In the genomic region with DNA sequence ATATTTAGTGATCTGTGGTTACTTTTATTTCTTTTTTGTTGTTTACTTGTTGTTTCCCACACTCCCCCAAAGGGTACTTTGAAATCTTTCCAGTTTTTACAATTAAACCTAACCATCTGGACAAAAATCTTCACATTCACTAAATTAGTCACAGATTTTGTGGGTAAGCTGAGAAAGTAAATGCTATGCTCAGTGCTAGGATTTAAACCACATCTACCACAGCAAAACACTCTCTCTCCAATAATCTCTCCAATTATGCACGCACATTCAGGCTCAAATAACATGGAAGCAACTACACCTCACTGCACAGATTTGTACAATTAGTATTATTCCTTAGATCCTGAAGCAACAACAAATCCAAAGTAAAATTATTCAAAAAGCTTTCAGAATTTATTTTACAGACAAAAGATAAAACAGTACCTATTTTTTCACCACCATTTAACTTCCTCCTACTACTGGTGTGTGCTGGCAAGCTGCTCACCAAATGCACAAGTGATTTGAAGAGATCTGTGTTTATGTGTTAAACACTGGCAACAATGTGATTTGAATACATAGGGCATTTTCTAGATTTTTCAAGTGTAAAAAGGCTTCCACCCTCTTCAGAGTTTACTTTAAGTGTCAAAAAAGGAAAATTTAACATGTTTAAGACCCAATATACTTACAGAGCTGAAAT, we compare ENCODE assay signal across 13 cellular contexts. TPM values are rescaled to one million over a fixed set of nuclear protein-coding genes. Genes with fewer than 3 reads are reported as not detected.
A peak's percentile ranks its signal among the peaks of the same experiment; 100 is the strongest.
DNase-seq lines count a peak whose midpoint lies in the region; ATAC-seq and TF ChIP-seq lines count a peak whose summit lies in the region.
"Had no signal": no experiment of that assay in that cellular context is flagged by ENCODE, and none has a peak within 500 bp of the region (broad histone marks: within the 10 kb centered on the region; RNA-seq: fewer than 3 reads in every experiment).

No MANE protein-coding gene starts in this region.

- peaks cover 2% of the 10 kb centered on the region for H3K79me2 ChIP-seq in osteoblast (ENCODE audit: insufficient read depth, low read length)

- ATAC-seq in GM21723 (IDR thresholded peaks at IDR 0.05; ENCODE audit: unreplicated experiment) (peak; percentile 60), foreskin keratinocyte (no peak)

- H3K27ac Mint-ChIP-seq in glutamatergic neuron (ENCODE audit: unreplicated experiment) = peak overlapping the region; percentile 39

- H3K27me3 ChIP-seq in osteoblast (ENCODE audit: insufficient read depth, low read length) = peaks cover 20% of the 10 kb centered on the region
- no peaks in the 10 kb centered on the region for H3K27me3 ChIP-seq in foreskin keratinocyte
- H3K27me3 ChIP-seq: colonic mucosa had no signal

- H2AFZ ChIP-seq in osteoblast (ENCODE audit: low read length) = no peak overlapping the region

- in situ Hi-C loops in GM13977 (cut with MboI; ENCODE audit: low pct_unique_long_range_greater_than_20kb, low sequenced_read_pairs, unreplicated experiment) = loop anchor here (25.0 kb wide), 1 partner anchor 682 kb away; no protein-coding TSS in a partner anchor

- peak overlapping the region; percentile 4 for H3K4me3 Mint-ChIP-seq in glutamatergic neuron (ENCODE audit: unreplicated experiment)

- H3K36me3 ChIP-seq in osteoblast (ENCODE audit: insufficient read depth, low read length) = no peaks in the 10 kb centered on the region
- H3K36me3 ChIP-seq: colonic mucosa, spleen had no signal

- H3K4me2 ChIP-seq in osteoblast (ENCODE audit: insufficient read depth, low read length) = no peak overlapping the region

- H3K27ac ChIP-seq in substantia nigra (ENCODE audit: low read depth, low read length, poor library complexity, severe bottlenecking) (no peak overlapping the region), osteoblast (ENCODE audit: low read depth, low read length) (no peak overlapping the region), foreskin keratinocyte (no peak overlapping the region)
- H3K27ac ChIP-seq: colonic mucosa had no signal

- H3K27me3 Mint-ChIP-seq in glutamatergic neuron (ENCODE audit: unreplicated experiment) = peaks cover 1% of the 10 kb centered on the region

- H3K9me3 Mint-ChIP-seq in glutamatergic neuron (ENCODE audit: unreplicated experiment) = peaks cover 10% of the 10 kb centered on the region

- no peaks in the 10 kb centered on the region for H3K4me1 ChIP-seq in osteoblast (ENCODE audit: insufficient read depth, low read length)
- H3K4me1 ChIP-seq in foreskin keratinocyte = no peaks in the 10 kb centered on the region
- H3K4me1 ChIP-seq: colonic mucosa had no signal

- peaks cover 75% of the 10 kb centered on the region for H3K4me1 Mint-ChIP-seq in glutamatergic neuron (ENCODE audit: low read depth, unreplicated experiment)

- no peaks in the 10 kb centered on the region for H3K36me3 Mint-ChIP-seq in glutamatergic neuron (ENCODE audit: unreplicated experiment)

- no peaks in the 10 kb centered on the region for H4K20me1 ChIP-seq in osteoblast (ENCODE audit: insufficient read depth, low read length)

- no peak overlapping the region for H3K4me3 ChIP-seq in osteoblast (ENCODE audit: insufficient read depth, low read length)
- H3K4me3 ChIP-seq: colonic mucosa, spleen had no signal

- TF ChIP-seq CTCF in GM13977 (IDR thresholded peaks at IDR 0.05; ENCODE audit: extremely low read depth, insufficient read depth, missing control alignments) (no peak), glutamatergic neuron (IDR thresholded peaks at IDR 0.05; ENCODE audit: partially characterized antibody, unreplicated experiment) (no peak), osteoblast (IDR thresholded peaks at IDR 0.05; ENCODE audit: extremely low read depth, low read depth, low read length) (no peak), foreskin keratinocyte (conservative IDR thresholded peaks at IDR 0.05) (no peak)

- DNase-seq in GM13977 (ENCODE audit: low spot score) = peak; percentile 39
- DNase-seq in NCI-H82 (lab: John Stamatoyannopoulos, UW) = peak; percentile 24
- DNase-seq in glutamatergic neuron = no peak
- DNase-seq in substantia nigra (lab: John Stamatoyannopoulos, UW) = no peak
- DNase-seq in osteoblast (ENCODE audit: insufficient read length, low spot score, missing footprints) = no peak
- DNase-seq in foreskin keratinocyte = no peak
- no peak for DNase-seq in NCI-H2029 treated with DMSO at 0.1 percent for 48 hours (lab: John Stamatoyannopoulos, UW)
- DNase-seq: activated T-cell treated with anti-CD3 and anti-CD28 coated beads, Interleukin-2, amount 50 U/mL, for 48 hours; colonic mucosa; NCI-H748 treated with DMSO at 0.1 percent for 48 hours; spleen; stimulated activated naive CD4-positive, alpha-beta T cell had no signal

- no peaks in the 10 kb centered on the region for H3K9me3 ChIP-seq in osteoblast (ENCODE audit: low read depth, low read length)
- H3K9me3 ChIP-seq: colonic mucosa, spleen had no signal

RNA-seq across cellular contexts. Expression of a gene that starts 16.6 kb away (rescaled TPM):
- total RNA-seq in glutamatergic neuron (ENCODE audit: unreplicated experiment) = 161 TPM
- 11.6 and 14.7 TPM in 2 replicates for total RNA-seq in osteoblast
- total RNA-seq in foreskin keratinocyte = 2.3 and 3.1 TPM in 2 replicates
- polyA plus RNA-seq in foreskin keratinocyte = 0.56 and 0.66 TPM in 2 replicates

Comparison
In these comparisons a context has a peak if more than half of its experiments do, and no peak if none do; other contexts are left out.
1. DNase-seq: peak in GM13977 (single experiment) and NCI-H82 (single experiment); none in glutamatergic neuron (single experiment), substantia nigra (0 of 49), osteoblast (single experiment), foreskin keratinocyte (0 of 2) and NCI-H2029 treated with DMSO at 0.1 percent for 48 hours (single experiment).
2. RNA of a gene that starts 16.6 kb away (total RNA-seq): 161 TPM in glutamatergic neuron (single experiment); 11.6 to 14.7 TPM in osteoblast and 2.3 to 3.1 TPM in foreskin keratinocyte; every median in the first group is over 10 times any median in the second.